8 cellular contexts compared by ENCODE assay signal in the genomic region with DNA sequence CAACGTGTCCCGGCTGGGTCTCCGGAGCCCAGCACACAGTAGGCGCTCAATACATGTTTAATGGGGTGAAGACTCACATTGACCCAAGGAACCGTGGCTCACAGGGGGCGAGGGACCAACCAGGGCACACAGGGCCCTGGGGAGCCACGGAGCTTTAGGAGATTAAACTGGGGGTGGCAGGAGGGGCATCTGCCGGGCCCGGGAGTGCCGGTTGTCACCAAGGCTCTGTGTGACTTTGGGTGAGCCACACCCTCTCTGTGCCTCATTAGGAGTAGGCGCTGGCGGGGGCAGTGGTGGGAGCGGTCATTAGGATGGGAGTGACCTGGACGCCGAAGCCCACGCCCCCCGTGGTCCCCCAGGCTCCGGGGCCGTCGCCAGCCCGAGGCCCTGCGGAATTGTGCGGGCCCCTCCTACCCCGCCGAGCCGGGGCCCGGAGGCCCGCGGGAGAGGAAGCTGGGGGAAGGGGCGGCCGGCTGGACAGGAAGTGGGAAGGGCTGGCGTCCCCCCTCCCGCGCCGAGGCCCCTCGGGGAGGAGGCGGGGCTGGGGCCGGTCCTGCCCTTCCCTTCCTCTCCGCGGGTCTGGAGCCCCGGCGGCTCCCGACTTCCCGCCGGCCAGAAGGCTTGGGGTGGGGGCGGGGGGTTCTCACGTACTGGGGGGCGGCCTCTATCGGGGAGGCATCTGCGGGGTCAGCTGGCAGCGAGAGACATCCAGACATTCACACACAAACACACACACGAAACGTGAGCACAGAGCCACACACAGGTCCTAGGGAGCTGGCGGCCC. TPM values are rescaled to one million over a fixed set of nuclear protein-coding genes. Genes with fewer than 3 reads are reported as not detected.
A peak's percentile ranks its signal among the peaks of the same experiment; 100 is the strongest.
DNase-seq lines count a peak whose midpoint lies in the region; ATAC-seq and TF ChIP-seq lines count a peak whose summit lies in the region.

No MANE protein-coding gene starts in this region.

- H3K4me3 ChIP-seq in KMS-11 (IDR thresholded peaks at IDR 0.05; ENCODE audit: insufficient read depth, low read depth, low read length) (no peak overlapping the region), ectodermal cell (ENCODE audit: insufficient read depth, low read depth, low read length) (peak overlapping the region; percentile 34), lower lobe of right lung (peak overlapping the region; percentile 80), testis (peak overlapping the region; percentile 49 to 57)

- 0 out of 2 replicates have a peak, but pooled peaks cover 8% of the 10 kb centered on the region for H3K79me2 ChIP-seq in KMS-11 (ENCODE audit: insufficient read depth, low read depth)

- no peaks in the 10 kb centered on the region for H3K36me3 ChIP-seq in KMS-11 (ENCODE audit: insufficient read depth)
- H3K36me3 ChIP-seq in ectodermal cell (ENCODE audit: control insufficient read depth, insufficient read depth, low read length), result no peaks in the 10 kb centered on the region
- no peaks in the 10 kb centered on the region for H3K36me3 ChIP-seq in lower lobe of right lung
- no peaks in the 10 kb centered on the region for H3K36me3 ChIP-seq in testis (ENCODE audit: low read depth, missing control alignments)

- TF ChIP-seq POLR2A in testis (IDR thresholded peaks at IDR 0.05), result no peak

- H3K27me3 ChIP-seq in KMS-11 (ENCODE audit: insufficient read depth, low read depth) (peaks cover 14% of the 10 kb centered on the region; the same call in 1 of the 2 replicates), ectodermal cell (ENCODE audit: control insufficient read depth, insufficient read depth, low read length, poor library complexity, severe bottlenecking) (peaks cover 26% of the 10 kb centered on the region), lower lobe of right lung (ENCODE audit: low read depth) (no peaks in the 10 kb centered on the region), testis (no peaks in the 10 kb centered on the region)

- H3K9me3 ChIP-seq in ectodermal cell (ENCODE audit: control insufficient read depth, low read length) (no peaks in the 10 kb centered on the region), lower lobe of right lung (no peaks in the 10 kb centered on the region), testis (no peaks in the 10 kb centered on the region)

- H3K4me1 ChIP-seq in KMS-11 (ENCODE audit: low read depth, poor library complexity, severe bottlenecking), result peaks cover 51% of the 10 kb centered on the region
- peaks cover 26% of the 10 kb centered on the region for H3K4me1 ChIP-seq in ectodermal cell (ENCODE audit: control insufficient read depth, insufficient read depth, low read length)
- H3K4me1 ChIP-seq in lower lobe of right lung, result peaks cover 70% of the 10 kb centered on the region
- peaks cover 59% of the 10 kb centered on the region for H3K4me1 ChIP-seq in testis

- 1% methylated on average over 54 of the region's 54 CpGs for WGBS in ectodermal cell, 2 experiments
- 0 to 1% methylated on average over 26 to 54 of the region's 54 CpGs for WGBS in testis, 2 donors

- peak; percentile 23 for DNase-seq in NCI-H1694 treated with DMSO at 0.1 percent for 48 hours (lab: John Stamatoyannopoulos, UW)
- DNase-seq in NCI-H1694 (lab: John Stamatoyannopoulos, UW), result no peak
- peak; percentile 77 for DNase-seq in SW480 (ENCODE audit: low spot score)
- DNase-seq in lower lobe of right lung, result peak; percentile 87
- peak; percentile 74 for DNase-seq in testis

- peak overlapping the region; percentile 84 for H3K4me2 ChIP-seq in KMS-11

- TF ChIP-seq CTCF in KMS-11 (conservative IDR thresholded peaks at IDR 0.05; ENCODE audit: low read depth, low read length), result no peak
- TF ChIP-seq CTCF in lower lobe of right lung (IDR thresholded peaks at IDR 0.05), result no peak
- TF ChIP-seq CTCF in testis (IDR thresholded peaks at IDR 0.05), result no peak

- peak overlapping the region; percentile 56; the same call in 1 of the 2 replicates for H3K9ac ChIP-seq in KMS-11

- no peaks in the 10 kb centered on the region for H4K20me1 ChIP-seq in KMS-11 (ENCODE audit: insufficient read depth)

- H3K27ac ChIP-seq in KMS-11 (peak overlapping the region; percentile 41; the same call in 1 of the 2 replicates), ectodermal cell (ENCODE audit: insufficient read depth, low read depth, low read length, poor library complexity, severe bottlenecking) (peak overlapping the region; percentile 87), lower lobe of right lung (peak overlapping the region; percentile 97), testis (peak overlapping the region; percentile 92 to 93)

- intact Hi-C loops in lower lobe of right lung (cut with DNase I) (no loop called here), testis (cut with DNase I; ENCODE audit: low total_unique reads) (no loop called here)

- H2AFZ ChIP-seq in KMS-11 (ENCODE audit: low read depth), result peak overlapping the region; percentile 93

- ATAC-seq in lower lobe of right lung (peak; percentile 49 to 65), HG03196 (IDR thresholded peaks at IDR 0.05; ENCODE audit: unreplicated experiment) (no peak)

RNA-seq across cellular contexts. Expression of gene SSBP4, which starts 1.8 kb away (rescaled TPM):
- polyA plus RNA-seq in ectodermal cell (2013, experiment 1 of 4), result 72.3 TPM
- 58.6 TPM for polyA plus RNA-seq in ectodermal cell (2013, experiment 2 of 4)
- polyA plus RNA-seq in ectodermal cell (2013, experiment 3 of 4), result 62.9 TPM
- 70.4 TPM for polyA plus RNA-seq in ectodermal cell (2013, experiment 4 of 4)
- total RNA-seq in lower lobe of right lung (65.6 TPM), testis (100 to 1,000 TPM in 1 of 2 donors, 10 to 100 TPM in 1; 90.3 to 118 TPM)
- 80.5 TPM for polyA plus RNA-seq in testis (ENCODE audit: insufficient read depth, low read depth, low replicate concordance)

RNA-seq across cellular contexts. Expression of gene LRRC25, which starts 20.0 kb away (rescaled TPM):
- polyA plus RNA-seq in ectodermal cell (2013, experiment 1 of 4), result not detected
- not detected for polyA plus RNA-seq in ectodermal cell (2013, experiment 2 of 4)
- polyA plus RNA-seq in ectodermal cell (2013, experiment 3 of 4), result not detected
- not detected for polyA plus RNA-seq in ectodermal cell (2013, experiment 4 of 4)
- 35.4 TPM for total RNA-seq in lower lobe of right lung
- total RNA-seq in testis, result 1 to 10 TPM; 1.6 to 4.0 TPM
- 3.4 TPM for polyA plus RNA-seq in testis (ENCODE audit: insufficient read depth, low read depth, low replicate concordance)

RNA-seq across cellular contexts. Expression of gene ISYNA1, which starts 20.5 kb away (rescaled TPM):
- 362 TPM for polyA plus RNA-seq in ectodermal cell (2013, experiment 1 of 4)
- polyA plus RNA-seq in ectodermal cell (2013, experiment 2 of 4), result 333 TPM
- polyA plus RNA-seq in ectodermal cell (2013, experiment 3 of 4), result 287 TPM
- 316 TPM for polyA plus RNA-seq in ectodermal cell (2013, experiment 4 of 4)
- 30.6 TPM for total RNA-seq in lower lobe of right lung
- total RNA-seq in testis, result 1,000 to 10,000 TPM in 1 of 2 donors, 100 to 1,000 TPM in 1; 1,000 to 1,122 TPM
- polyA plus RNA-seq in testis (ENCODE audit: insufficient read depth, low read depth, low replicate concordance), result 493 TPM

RNA-seq across cellular contexts. Expression of gene GDF15, which starts 31.5 kb away (rescaled TPM):
- 1.3 TPM for polyA plus RNA-seq in ectodermal cell (2013, experiment 1 of 4)
- 0.78 TPM for polyA plus RNA-seq in ectodermal cell (2013, experiment 2 of 4)
- 1.0 TPM for polyA plus RNA-seq in ectodermal cell (2013, experiment 3 of 4)
- 0.77 TPM for polyA plus RNA-seq in ectodermal cell (2013, experiment 4 of 4)
- total RNA-seq in lower lobe of right lung, result 21.2 TPM
- 1 to 10 TPM in 1 of 2 donors, under 1 TPM in 1; 0.93 to 2.5 TPM for total RNA-seq in testis
- 1.0 TPM for polyA plus RNA-seq in testis (ENCODE audit: insufficient read depth, low read depth, low replicate concordance)

Comparison
In these comparisons a context has a peak if more than half of its experiments do, and no peak if none do; other contexts are left out.
1. H3K27ac ChIP-seq: peak in every context shown above with its lines; median percentile 97 in lower lobe of right lung; 92 in testis; 87 in ectodermal cell; 41 in KMS-11.
2. RNA of gene ISYNA1, which starts 20.5 kb away (total RNA-seq): 1,000 to 1,122 TPM in testis; 30.6 TPM in lower lobe of right lung (single experiment); every median in the first group is over 10 times any median in the second.